Comparison of ENCODE assay signal across 8 cellular contexts in the genomic region with DNA sequence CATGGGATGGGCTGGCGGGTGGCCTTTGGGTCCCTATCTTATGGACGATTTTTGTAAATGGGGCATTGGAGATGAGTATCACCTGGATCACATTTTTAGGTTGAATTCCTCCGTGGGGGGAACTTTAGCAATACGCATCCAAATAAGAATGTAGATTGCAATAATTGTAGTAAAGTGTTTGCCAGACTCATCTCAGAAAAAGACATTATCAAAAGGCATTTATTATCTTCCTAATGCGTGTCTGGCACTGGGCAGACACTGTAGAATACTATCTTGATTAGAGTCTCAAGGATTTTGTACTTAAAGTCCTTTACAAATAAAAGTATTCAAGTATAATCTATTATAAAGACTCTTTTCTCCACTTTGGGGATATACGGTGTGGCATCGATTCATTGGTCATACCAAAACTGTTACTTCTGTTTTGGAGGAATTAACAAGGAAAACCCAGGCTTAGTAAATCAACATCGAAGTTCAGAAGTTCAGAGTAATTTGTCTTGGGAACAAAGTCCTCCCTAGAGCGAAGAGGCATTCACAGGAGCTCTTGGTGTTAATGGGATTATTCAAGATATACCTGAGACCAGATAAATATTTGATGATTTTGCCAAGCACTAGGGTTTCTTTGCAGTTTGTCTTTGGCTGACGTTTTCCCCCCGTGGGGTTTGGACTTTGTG. TPM values are rescaled to one million over a fixed set of nuclear protein-coding genes. Genes with fewer than 3 reads are reported as not detected.
DNase-seq lines count a peak whose midpoint lies in the region; ATAC-seq, FAIRE-seq and TF ChIP-seq lines count a peak whose summit lies in the region.

No MANE protein-coding gene starts in this region.

- H3K4me1 ChIP-seq in iPS-15b (ENCODE audit: control insufficient read depth, insufficient read depth, low read length), result peaks cover 33% of the 10 kb centered on the region

- no peaks in the 10 kb centered on the region for H3K9me3 Mint-ChIP-seq in activated CD8-positive, alpha-beta T cell treated with anti-CD3 and anti-CD28 coated beads, Interleukin-2, amount 10 ng/mL, durations not matched to agents 7 days and 5 days (ENCODE audit: insufficient read depth)

- CTCF ChIA-PET in activated CD8-positive, alpha-beta T cell treated with anti-CD3 and anti-CD28 coated beads, Interleukin-2, amount 10 ng/mL, durations not matched to agents 7 days and 5 days (lab: Charles Lee), result interaction anchor here (0.7 to 9.1 kb wide), 26 partner anchors 11 to 517 kb away, joined by 3 to 347 read pairs (median 6); a partner anchor contains a TSS

- H3K9me3 ChIP-seq in iPS-15b (ENCODE audit: control insufficient read depth, insufficient read depth, low read length), result no peaks in the 10 kb centered on the region

- no peak for ATAC-seq in activated CD8-positive, alpha-beta T cell treated with anti-CD3 and anti-CD28 coated beads, Interleukin-2, amount 10 ng/mL, durations not matched to agents 7 days and 5 days

- H3K27ac ChIP-seq in skin epidermis, result peak overlapping the region in 17 of 21 experiments; percentile 31 to 92 (median 82)

- H3K36me3 Mint-ChIP-seq in activated CD8-positive, alpha-beta T cell treated with anti-CD3 and anti-CD28 coated beads, Interleukin-2, amount 10 ng/mL, durations not matched to agents 7 days and 5 days (ENCODE audit: low read depth), result peaks cover 8% of the 10 kb centered on the region

- peak; percentile 59 for FAIRE-seq in GM19239 (lab: Jason Lieb, UNC)

- POLR2A ChIA-PET in activated CD8-positive, alpha-beta T cell treated with anti-CD3 and anti-CD28 coated beads, Interleukin-2, amount 10 ng/mL, durations not matched to agents 7 days and 5 days (lab: Charles Lee), result interaction anchor here (1.0 to 4.1 kb wide), 4 partner anchors 18 to 56 kb away, joined by 3 to 22 read pairs (median 8); no protein-coding TSS in a partner anchor

- intact Hi-C loops in head of caudate nucleus (cut with DNase I), result loop anchor here (5.0 kb wide), 1 partner anchor 57 kb away; no protein-coding TSS in a partner anchor

- H3K4me3 Mint-ChIP-seq in activated CD8-positive, alpha-beta T cell treated with anti-CD3 and anti-CD28 coated beads, Interleukin-2, amount 10 ng/mL, durations not matched to agents 7 days and 5 days, result peak overlapping the region; percentile 62

- H3K9ac ChIP-seq in iPS-15b (ENCODE audit: low read depth, low read length), result no peak overlapping the region

- H3K4me3 ChIP-seq in iPS-15b (ENCODE audit: low read depth, low read length) (peak overlapping the region; percentile 66), skin epidermis (peak overlapping the region in 6 of 7 experiments; percentile 16 to 42 (median 36))

- peak overlapping the region; percentile 34 for H3K27ac Mint-ChIP-seq in activated CD8-positive, alpha-beta T cell treated with anti-CD3 and anti-CD28 coated beads, Interleukin-2, amount 10 ng/mL, durations not matched to agents 7 days and 5 days

- TF ChIP-seq CTCF in GM20000 (IDR thresholded peaks at IDR 0.05; ENCODE audit: extremely low read depth, missing control alignments), result no peak

- DNase-seq in GM19239 (ENCODE audit: insufficient read length, low spot score) (no peak), HuH-7.5 (ENCODE audit: low spot score) (no peak), cerebellar nuclear complex (lab: John Stamatoyannopoulos, UW) (no peak), head of caudate nucleus (no peak), GM20000 (ENCODE audit: low spot score) (no peak)
- no peak for DNase-seq in activated CD8-positive, alpha-beta T cell treated with anti-CD3 and anti-CD28 coated beads, Interleukin-2, amount 10 ng/mL, durations not matched to agents 7 days and 5 days

- H3K27me3 Mint-ChIP-seq in activated CD8-positive, alpha-beta T cell treated with anti-CD3 and anti-CD28 coated beads, Interleukin-2, amount 10 ng/mL, durations not matched to agents 7 days and 5 days (ENCODE audit: low read depth), result no peaks in the 10 kb centered on the region

- H3K4me1 Mint-ChIP-seq in activated CD8-positive, alpha-beta T cell treated with anti-CD3 and anti-CD28 coated beads, Interleukin-2, amount 10 ng/mL, durations not matched to agents 7 days and 5 days (ENCODE audit: low read depth), result peaks cover 34% of the 10 kb centered on the region

- peaks cover 23% of the 10 kb centered on the region for H3K27me3 ChIP-seq in iPS-15b (ENCODE audit: control insufficient read depth, insufficient read depth, low read length)

- H3K36me3 ChIP-seq in iPS-15b (ENCODE audit: control insufficient read depth, insufficient read depth, low read length), result no peaks in the 10 kb centered on the region

RNA-seq across cellular contexts. Expression of a gene that starts 0.6 kb away (rescaled TPM):
- 1 to 10 TPM; 3.6 TPM for total RNA-seq in activated CD8-positive, alpha-beta T cell treated with anti-CD3 and anti-CD28 coated beads, Interleukin-2, amount 10 ng/mL, durations not matched to agents 7 days and 5 days
